Comparison of ENCODE assay signal across 8 cellular contexts in genomic region chr10:32318476-32318896, GRCh38. TPM values are rescaled to one million over a fixed set of nuclear protein-coding genes. Genes with fewer than 3 reads are reported as not detected.
A peak's percentile ranks its signal among the peaks of the same experiment; 100 is the strongest.
DNase-seq lines count a peak whose midpoint lies in the region; ATAC-seq, FAIRE-seq and TF ChIP-seq lines count a peak whose summit lies in the region.

No MANE protein-coding gene starts in this region.

- intact Hi-C loops in left cardiac atrium (cut with DNase I) (no loop called here), prostate gland (cut with DNase I) (no loop called here)

- DNase-seq in MM.1S = peak; percentile 15
- no peak for DNase-seq in left cardiac atrium
- DNase-seq in prostate gland (ENCODE audit: low spot score) = no peak
- DNase-seq in HUDEP-2 (lab: John Stamatoyannopoulos, UW; ENCODE audit: unreplicated experiment in 76 of 76) = no peak
- DNase-seq in H54 (ENCODE audit: insufficient read length, low spot score) = no peak
- DNase-seq in occipital lobe (lab: John Stamatoyannopoulos, UW) = no peak

- peak overlapping the region; percentile 37 for H3K4me3 ChIP-seq in MM.1S (ENCODE audit: low read length)
- H3K4me3 ChIP-seq in prostate gland = no peak overlapping the region

- no peak overlapping the region for H2AFZ ChIP-seq in MM.1S (ENCODE audit: low read length)

- TF ChIP-seq CTCF in MM.1S (IDR thresholded peaks at IDR 0.05; ENCODE audit: low read length) (no peak), prostate gland (IDR thresholded peaks at IDR 0.05) (no peak)

- H3K36me3 ChIP-seq in MM.1S (replicated peaks; ENCODE audit: insufficient read depth, low read length) = no peaks in the 10 kb centered on the region
- H3K36me3 ChIP-seq in prostate gland = no peaks in the 10 kb centered on the region

- peaks cover 59% of the 10 kb centered on the region for H3K4me1 ChIP-seq in MM.1S (ENCODE audit: low read length)
- peaks cover 10% of the 10 kb centered on the region for H3K4me1 ChIP-seq in prostate gland (replicated peaks)

- H3F3A ChIP-seq in MM.1S (ENCODE audit: insufficient read depth, low read length) = peaks cover 19% of the 10 kb centered on the region

- no peaks in the 10 kb centered on the region for H3K9me2 ChIP-seq in MM.1S (replicated peaks; ENCODE audit: insufficient read depth, low read length)

- H3K9ac ChIP-seq in MM.1S (ENCODE audit: low read length) = peak overlapping the region; percentile 34; the same call in 1 of the 2 replicates

- peaks cover 34% of the 10 kb centered on the region; the same call in 1 of the 2 replicates for H4K20me1 ChIP-seq in MM.1S (ENCODE audit: insufficient read depth, low read length)

- peaks cover 100% of the 10 kb centered on the region for H3K79me2 ChIP-seq in MM.1S (ENCODE audit: low read length)

- TF ChIP-seq POLR2A in prostate gland (IDR thresholded peaks at IDR 0.05) (no peak), H54 (IDR thresholded peaks at IDR 0.05; ENCODE audit: low read depth, low read length) (no peak)

- no peak for FAIRE-seq in H54 (lab: Jason Lieb, UNC)

- WGBS in prostate gland = 82% methylated on average over 4 of the region's 4 CpGs

- H3K27ac ChIP-seq in MM.1S (ENCODE audit: low read length) = peak overlapping the region; percentile 81
- H3K27ac ChIP-seq in prostate gland = no peak overlapping the region

- H3K27me3 ChIP-seq in MM.1S (replicated peaks; ENCODE audit: insufficient read depth, low read length) (no peaks in the 10 kb centered on the region), prostate gland (replicated peaks; ENCODE audit: insufficient read depth) (no peaks in the 10 kb centered on the region)

- H3K4me2 ChIP-seq in MM.1S (ENCODE audit: low read depth, low read length) = peak overlapping the region; percentile 72

- H3K9me3 ChIP-seq in MM.1S (replicated peaks; ENCODE audit: insufficient read depth, low read length) (no peaks in the 10 kb centered on the region), prostate gland (no peaks in the 10 kb centered on the region)

- ATAC-seq in GM18499 (IDR thresholded peaks at IDR 0.05; ENCODE audit: insufficient read depth, unreplicated experiment) (peak; percentile 33), GM21723 (IDR thresholded peaks at IDR 0.05; ENCODE audit: unreplicated experiment) (peak; percentile 42), left cardiac atrium (peak; percentile 56 to 61)

RNA-seq across cellular contexts. Expression of gene EPC1, which starts 28.5 kb away (rescaled TPM):
- total RNA-seq in left cardiac atrium (10 to 100 TPM; 21.0 to 23.0 TPM), prostate gland (10 to 100 TPM; 37.1 to 58.3 TPM), occipital lobe (99.4 TPM)
